Comparison of ENCODE assay signal across 13 cellular contexts in the genomic region with DNA sequence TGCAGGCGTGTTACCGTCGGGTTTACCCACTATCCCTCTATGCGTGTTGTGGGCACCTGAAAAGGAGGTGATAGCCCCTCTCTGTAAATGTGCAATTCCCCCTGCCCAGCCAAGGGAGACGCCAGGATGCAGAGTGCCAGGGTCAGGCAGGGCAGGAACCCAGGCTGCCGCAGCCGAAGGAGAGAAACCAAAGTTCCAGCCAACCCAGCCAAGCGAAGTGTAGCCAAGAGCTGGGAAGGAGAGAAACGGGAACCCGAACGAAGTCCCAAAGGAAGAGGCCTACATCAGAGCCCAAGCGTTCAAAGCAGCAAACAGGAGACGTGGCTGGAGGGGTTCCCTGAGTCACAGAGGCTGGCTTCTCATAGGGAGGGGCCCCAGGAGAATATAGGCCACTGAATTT. TPM values are rescaled to one million over a fixed set of nuclear protein-coding genes. Genes with fewer than 3 reads are reported as not detected.
A peak's percentile ranks its signal among the peaks of the same experiment; 100 is the strongest.
DNase-seq lines count a peak whose midpoint lies in the region; ATAC-seq and TF ChIP-seq lines count a peak whose summit lies in the region.
"Had no signal": no experiment of that assay in that cellular context is flagged by ENCODE, and none has a peak within 500 bp of the region (broad histone marks: within the 10 kb centered on the region; RNA-seq: fewer than 3 reads in every experiment).

No MANE protein-coding gene starts in this region.

- no peak overlapping the region for H3K4me3 ChIP-seq in right atrium auricular region
- peak overlapping the region; percentile 65 for H3K4me3 ChIP-seq in iPS-18a (ENCODE audit: low read length)
- H3K4me3 ChIP-seq in thoracic aorta = peak overlapping the region; percentile 44
- H3K4me3 ChIP-seq: cardiac muscle cell had no signal

- H3K4me3 Mint-ChIP-seq in natural killer cell treated with Interleukin-12 subunit alpha and Interleukin-12 subunit beta and Interleukin-15 and Interleukin-18, amount 100 ng/mL, for 72 hours = no peak overlapping the region
- no peak overlapping the region for H3K4me3 Mint-ChIP-seq in endothelial cell (ENCODE audit: unreplicated experiment)

- H3K9me3 ChIP-seq in right atrium auricular region (no peaks in the 10 kb centered on the region), iPS-18a (ENCODE audit: control insufficient read depth, low read depth, low read length) (no peaks in the 10 kb centered on the region), thoracic aorta (no peaks in the 10 kb centered on the region)

- peaks cover 0 to 9% of the 10 kb centered on the region in 2 donors for H3K4me1 ChIP-seq in right atrium auricular region
- H3K4me1 ChIP-seq in iPS-18a (ENCODE audit: control insufficient read depth, low read depth, low read length) = peaks cover 5% of the 10 kb centered on the region
- peaks cover 0 to 5% of the 10 kb centered on the region in 2 donors for H3K4me1 ChIP-seq in thoracic aorta (ENCODE audit: control insufficient read depth in 1 of 2, low read depth in 2 of 2)

- H3K4me1 Mint-ChIP-seq in natural killer cell treated with Interleukin-12 subunit alpha and Interleukin-12 subunit beta and Interleukin-15 and Interleukin-18, amount 100 ng/mL, for 72 hours (ENCODE audit: low read depth in 2 of 2) = peaks cover 5 to 8% of the 10 kb centered on the region in 2 donors
- peaks cover 4% of the 10 kb centered on the region for H3K4me1 Mint-ChIP-seq in endothelial cell (ENCODE audit: unreplicated experiment)

- peak overlapping the region; percentile 50 for H3K9ac ChIP-seq in iPS-18a (ENCODE audit: low read length)

- H3K27me3 Mint-ChIP-seq in natural killer cell treated with Interleukin-12 subunit alpha and Interleukin-12 subunit beta and Interleukin-15 and Interleukin-18, amount 100 ng/mL, for 72 hours = peaks cover 29 to 56% of the 10 kb centered on the region in 2 donors
- no peaks in the 10 kb centered on the region for H3K27me3 Mint-ChIP-seq in endothelial cell (ENCODE audit: unreplicated experiment)

- H3K27me3 ChIP-seq in right atrium auricular region = no peaks in the 10 kb centered on the region
- H3K27me3 ChIP-seq in iPS-18a (ENCODE audit: control insufficient read depth, insufficient read depth, low read length) = peaks cover 26% of the 10 kb centered on the region
- H3K27me3 ChIP-seq in thoracic aorta (replicated peaks; ENCODE audit: insufficient read depth) = no peaks in the 10 kb centered on the region

- TF ChIP-seq CTCF in right atrium auricular region (IDR thresholded peaks at IDR 0.05) = no peak
- no peak for TF ChIP-seq CTCF in VCaP (conservative IDR thresholded peaks at IDR 0.05)
- no peak for TF ChIP-seq CTCF in thoracic aorta (IDR thresholded peaks at IDR 0.05)
- no peak for TF ChIP-seq CTCF in endothelial cell (IDR thresholded peaks at IDR 0.05; ENCODE audit: unreplicated experiment)

- H3K36me3 Mint-ChIP-seq in natural killer cell treated with Interleukin-12 subunit alpha and Interleukin-12 subunit beta and Interleukin-15 and Interleukin-18, amount 100 ng/mL, for 72 hours = no peaks in the 10 kb centered on the region
- no peaks in the 10 kb centered on the region for H3K36me3 Mint-ChIP-seq in endothelial cell (ENCODE audit: low read depth, unreplicated experiment)

- H3K27ac Mint-ChIP-seq in natural killer cell treated with Interleukin-12 subunit alpha and Interleukin-12 subunit beta and Interleukin-15 and Interleukin-18, amount 100 ng/mL, for 72 hours = no peak overlapping the region
- H3K27ac Mint-ChIP-seq in endothelial cell (ENCODE audit: unreplicated experiment) = no peak overlapping the region
- H3K27ac Mint-ChIP-seq: activated T-helper 2 cell treated with anti-CD3 and anti-CD28 coated beads, Interferon-gamma antibody, Interleukin-2, Interleukin-4, amounts not matched to agents 10 μg/mL and 5 μg/mL and 100 μg/mL, durations not matched to agents 14 hours and 24 hours and 36 hours had no signal

- intact Hi-C loops in left ventricle myocardium superior (cut with micrococcal nuclease) = no loop called here

- no peaks in the 10 kb centered on the region for H3K36me3 ChIP-seq in right atrium auricular region
- no peaks in the 10 kb centered on the region for H3K36me3 ChIP-seq in iPS-18a (ENCODE audit: control insufficient read depth, low read depth, low read length)
- no peaks in the 10 kb centered on the region for H3K36me3 ChIP-seq in thoracic aorta
- H3K36me3 ChIP-seq: cardiac muscle cell, MG63 had no signal

- H3K9me3 Mint-ChIP-seq in natural killer cell treated with Interleukin-12 subunit alpha and Interleukin-12 subunit beta and Interleukin-15 and Interleukin-18, amount 100 ng/mL, for 72 hours = no peaks in the 10 kb centered on the region
- no peaks in the 10 kb centered on the region for H3K9me3 Mint-ChIP-seq in endothelial cell (ENCODE audit: unreplicated experiment)
- H3K9me3 Mint-ChIP-seq: activated T-helper 2 cell treated with anti-CD3 and anti-CD28 coated beads, Interferon-gamma antibody, Interleukin-2, Interleukin-4, amounts not matched to agents 10 μg/mL and 5 μg/mL and 100 μg/mL, durations not matched to agents 14 hours and 24 hours and 36 hours; neural crest cell had no signal

- ATAC-seq in left ventricle myocardium superior (peak; percentile 20), thoracic aorta (ENCODE audit: insufficient number of reproducible peaks, low FRiP score, low read depth) (no peak)
- ATAC-seq in natural killer cell treated with Interleukin-12 subunit alpha and Interleukin-12 subunit beta and Interleukin-15 and Interleukin-18, amount 100 ng/mL, for 72 hours = no peak

- H3K27ac ChIP-seq in right atrium auricular region = no peak overlapping the region
- peak overlapping the region; percentile 44 for H3K27ac ChIP-seq in VCaP
- no peak overlapping the region for H3K27ac ChIP-seq in iPS-18a (ENCODE audit: low read length)
- no peak overlapping the region for H3K27ac ChIP-seq in thoracic aorta
- H3K27ac ChIP-seq: cardiac muscle cell had no signal

- DNase-seq in left ventricle myocardium superior = no peak
- no peak for DNase-seq in right atrium auricular region (ENCODE audit: low spot score)
- DNase-seq in thoracic aorta (ENCODE audit: low spot score) = no peak
- no peak for DNase-seq in natural killer cell treated with Interleukin-12 subunit alpha and Interleukin-12 subunit beta and Interleukin-15 and Interleukin-18, amount 100 ng/mL, for 72 hours (ENCODE audit: low spot score)
- DNase-seq in 8988T = no peak
- no peak for DNase-seq in endothelial cell (ENCODE audit: low spot score)
- DNase-seq: SIG-M5 had no signal

RNA-seq across cellular contexts. Expression of a gene that starts 24.2 kb away (rescaled TPM):
- total RNA-seq in left ventricle myocardium superior (55.8 TPM), right atrium auricular region (10 to 100 TPM; 34.5 to 47.8 TPM), thoracic aorta (10 to 100 TPM; 26.1 to 42.6 TPM), endothelial cell (ENCODE audit: unreplicated experiment) (12.2 TPM)
- total RNA-seq in natural killer cell treated with Interleukin-12 subunit alpha and Interleukin-12 subunit beta and Interleukin-15 and Interleukin-18, amount 100 ng/mL, for 72 hours = 10 to 100 TPM in 1 of 2 donors, 1 to 10 TPM in 1; 3.4 to 10.2 TPM

RNA-seq across cellular contexts. Expression of a gene that starts 37.2 kb away (rescaled TPM):
- total RNA-seq in left ventricle myocardium superior (122 TPM), right atrium auricular region (100 to 1,000 TPM in 1 of 2 donors, 10 to 100 TPM in 1; 80.5 to 111 TPM), thoracic aorta (10 to 100 TPM; 29.6 to 44.5 TPM), endothelial cell (ENCODE audit: unreplicated experiment) (45.6 TPM)
- total RNA-seq in natural killer cell treated with Interleukin-12 subunit alpha and Interleukin-12 subunit beta and Interleukin-15 and Interleukin-18, amount 100 ng/mL, for 72 hours = 10 to 100 TPM; 10.8 to 12.8 TPM

RNA-seq across cellular contexts. Expression of a gene that starts 54.3 kb away (rescaled TPM):
- not detected for total RNA-seq in left ventricle myocardium superior
- total RNA-seq in right atrium auricular region = under 1 TPM in 1 of 2 donors, not detected in 1; 0.31 TPM
- total RNA-seq in thoracic aorta = not detected
- not detected for total RNA-seq in natural killer cell treated with Interleukin-12 subunit alpha and Interleukin-12 subunit beta and Interleukin-15 and Interleukin-18, amount 100 ng/mL, for 72 hours
- 3.7 TPM for total RNA-seq in endothelial cell (ENCODE audit: unreplicated experiment)
- total RNA-seq: activated T-helper 2 cell treated with anti-CD3 and anti-CD28 coated beads, Interferon-gamma antibody, Interleukin-2, Interleukin-4, amounts not matched to agents 10 μg/mL and 5 μg/mL and 100 μg/mL, durations not matched to agents 14 hours and 24 hours and 36 hours; neural crest cell had no signal

Comparison
In these comparisons a context has a peak if more than half of its experiments do, and no peak if none do; other contexts are left out.
1. H3K4me3 ChIP-seq: peak in iPS-18a (single experiment) and thoracic aorta (single experiment); none in right atrium auricular region (0 of 2).